ENCODE assay signal across 26 cellular contexts in the genomic region with DNA sequence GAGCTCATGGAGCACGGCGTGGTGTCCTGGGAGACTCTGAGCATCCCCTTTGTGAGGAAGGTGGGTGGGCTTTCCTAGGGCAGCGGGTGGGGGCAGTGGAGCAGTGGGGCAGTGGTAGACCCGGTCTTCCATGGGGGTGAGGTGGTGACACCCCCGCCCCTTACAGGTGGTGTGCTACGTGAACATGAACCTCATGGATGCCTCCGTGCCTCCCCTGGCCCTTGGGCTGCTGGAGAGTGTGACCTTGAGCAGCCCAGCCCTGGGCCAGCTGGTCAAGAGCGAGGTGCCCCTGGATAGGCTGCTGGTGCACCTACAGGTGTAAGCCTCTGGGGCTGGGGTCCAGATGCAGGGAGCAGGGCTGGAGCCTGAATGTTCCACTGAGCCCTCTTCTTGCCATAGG. TPM values are rescaled to one million over a fixed set of nuclear protein-coding genes. Genes with fewer than 3 reads are reported as not detected.
DNase-seq lines count a peak whose midpoint lies in the region; ATAC-seq and TF ChIP-seq lines count a peak whose summit lies in the region.
"Had no signal": no experiment of that assay in that cellular context is flagged by ENCODE, and none has a peak within 500 bp of the region (broad histone marks: within the 10 kb centered on the region; RNA-seq: fewer than 3 reads in every experiment).

No MANE protein-coding gene starts in this region.

- no TSS peak for BruUV-seq in Caco-2 (replicated peaks; lab: Mats Ljungman, UMichigan)

- intact Hi-C loops in Caco-2 (cut with micrococcal nuclease; ENCODE audit: unreplicated experiment), result no loop called here

- H3K27me3 Mint-ChIP-seq in Caco-2 (ENCODE audit: insufficient read depth, unreplicated experiment), result no peaks in the 10 kb centered on the region
- H3K27me3 Mint-ChIP-seq: activated CD4-positive, alpha-beta T cell treated with anti-CD3 and anti-CD28 coated beads, Interleukin-2, amount 10 ng/mL, durations not matched to agents 7 days and 5 days; activated CD8-positive, alpha-beta memory T cell treated with anti-CD3 and anti-CD28 coated beads, Interleukin-2, amount 10 ng/mL, durations not matched to agents 7 days and 5 days; activated naive CD4-positive, alpha-beta T cell treated with anti-CD3 and anti-CD28 coated beads, Interleukin-2, amount 50 U/mL, for 24 hours; stimulated activated memory B cell treated with anti-CD40 and anti-IgM and Interleukin-4, amounts not matched to agents 10 μg/mL and 1 μg/mL and 100 μg/mL, for 72 hours had no signal

- H3K9me3 Mint-ChIP-seq in Caco-2 (ENCODE audit: unreplicated experiment), result no peaks in the 10 kb centered on the region
- H3K9me3 Mint-ChIP-seq: activated CD4-positive, alpha-beta T cell treated with anti-CD3 and anti-CD28 coated beads, Interleukin-2, amount 10 ng/mL, durations not matched to agents 7 days and 5 days; activated naive CD4-positive, alpha-beta T cell treated with anti-CD3 and anti-CD28 coated beads, Interleukin-2, amount 50 U/mL, for 24 hours; activated T-helper 1 cell treated with anti-CD3 and anti-CD28 coated beads, Interleukin-12 subunit alpha, Interleukin-12 subunit beta, Interleukin-2, Interleukin-4 antibody, amounts not matched to agents 30 ng/mL and 10 ng/mL and 1 ng/mL, durations not matched to agents 14 hours and 24 hours and 36 hours; nephron progenitor cell; stimulated activated memory B cell treated with anti-CD40 and anti-IgM and Interleukin-4, amounts not matched to agents 10 μg/mL and 1 μg/mL and 100 μg/mL, for 72 hours had no signal

- peaks cover 7% of the 10 kb centered on the region for H3K36me3 ChIP-seq in Caco-2 (ENCODE audit: control insufficient read depth, insufficient read depth, low read length)

- peaks cover 53% of the 10 kb centered on the region for H3K36me3 Mint-ChIP-seq in Caco-2 (ENCODE audit: insufficient read depth, unreplicated experiment)

- no peaks in the 10 kb centered on the region for H3K27me3 ChIP-seq in Caco-2 (replicated peaks; ENCODE audit: control insufficient read depth, insufficient read depth, low read length)
- H3K27me3 ChIP-seq: left lung, suprapubic skin, vagina had no signal

- peak overlapping the region; percentile 95 for H3K4me3 ChIP-seq in Caco-2 (ENCODE audit: low read depth, low read length)
- H3K4me3 ChIP-seq in LNCaP clone FGC (ENCODE audit: low read depth, low read length), result peak overlapping the region; percentile 76
- peak overlapping the region; percentile 6 for H3K4me3 ChIP-seq in iPS-11a (ENCODE audit: low read depth, low read length)
- H3K4me3 ChIP-seq: mucosa of descending colon, psoas muscle had no signal

- TF ChIP-seq CTCF in Caco-2 (IDR thresholded peaks at IDR 0.05; ENCODE audit: insufficient read depth in 1 of 2, low read depth in 1 of 2, low read length in 1 of 2, severe bottlenecking in 1 of 2, unreplicated experiment in 1 of 2), result no peak
- TF ChIP-seq CTCF in LNCaP clone FGC (IDR thresholded peaks at IDR 0.05; ENCODE audit: control insufficient read depth, extremely low read depth, insufficient read depth), result no peak

- H3K9me3 ChIP-seq in Caco-2, result no peaks in the 10 kb centered on the region
- H3K9me3 ChIP-seq: left lung, mucosa of descending colon, psoas muscle, SK-N-SH, suprapubic skin, vagina had no signal

- CTCF ChIA-PET in Caco-2 (lab: Charles Lee), result interaction anchor here (0.6 kb wide), 3 partner anchors 265 to 1508 kb away, joined by 3 to 5 read pairs (median 3); no protein-coding TSS in a partner anchor

- H3K4me1 Mint-ChIP-seq in Caco-2 (ENCODE audit: low read depth, unreplicated experiment), result peaks cover 23% of the 10 kb centered on the region

- no peak for ATAC-seq in GM21737 (IDR thresholded peaks at IDR 0.05; ENCODE audit: unreplicated experiment)
- ATAC-seq: activated CD8-positive, alpha-beta memory T cell treated with anti-CD3 and anti-CD28 coated beads, Interleukin-2, amount 10 ng/mL, durations not matched to agents 7 days and 5 days had no signal

- peaks cover 27% of the 10 kb centered on the region for H3K4me1 ChIP-seq in Caco-2

- H3K27ac Mint-ChIP-seq in Caco-2 (ENCODE audit: unreplicated experiment), result peak overlapping the region; percentile 50
- H3K27ac Mint-ChIP-seq: activated CD4-positive, alpha-beta T cell treated with anti-CD3 and anti-CD28 coated beads, Interleukin-2, amount 10 ng/mL, durations not matched to agents 7 days and 5 days; activated CD8-positive, alpha-beta memory T cell treated with anti-CD3 and anti-CD28 coated beads, Interleukin-2, amount 10 ng/mL, durations not matched to agents 7 days and 5 days; activated naive CD4-positive, alpha-beta T cell treated with anti-CD3 and anti-CD28 coated beads, Interleukin-2, amount 50 U/mL, for 24 hours; activated T-helper 1 cell treated with anti-CD3 and anti-CD28 coated beads, Interleukin-12 subunit alpha, Interleukin-12 subunit beta, Interleukin-2, Interleukin-4 antibody, amounts not matched to agents 30 ng/mL and 10 ng/mL and 1 ng/mL, durations not matched to agents 14 hours and 24 hours and 36 hours; nephron progenitor cell; stimulated activated memory B cell treated with anti-CD40 and anti-IgM and Interleukin-4, amounts not matched to agents 10 μg/mL and 1 μg/mL and 100 μg/mL, for 72 hours had no signal

- no peak for DNase-seq in Caco-2
- DNase-seq in LNCaP clone FGC (ENCODE audit: low read depth), result no peak
- no peak for DNase-seq in NCI-H187 (lab: John Stamatoyannopoulos, UW)
- no peak for DNase-seq in NCI-H345 (lab: John Stamatoyannopoulos, UW)
- DNase-seq: activated CD4-positive, alpha-beta T cell treated with anti-CD3 and anti-CD28 coated beads, Interleukin-2, amount 10 ng/mL, durations not matched to agents 7 days and 5 days; activated CD8-positive, alpha-beta memory T cell treated with anti-CD3 and anti-CD28 coated beads, Interleukin-2, amount 10 ng/mL, durations not matched to agents 7 days and 5 days; aorta; C1 segment of cervical spinal cord; central memory CD4-positive, alpha-beta T cell; MM.1S; NCI-H1436 treated with DMSO at 0.1 percent for 48 hours; NCI-H2171; NCI-H524 treated with DMSO at 0.1 percent for 48 hours; nephron progenitor cell; psoas muscle; T-helper 2 cell had no signal

- POLR2A ChIA-PET in Caco-2 (lab: Charles Lee), result interaction anchor here (0.9 kb wide), 1 partner anchor 49 kb away, joined by 3 read pairs; no protein-coding TSS in a partner anchor

- peak overlapping the region; percentile 84 for H3K4me3 Mint-ChIP-seq in Caco-2 (ENCODE audit: unreplicated experiment)
- H3K4me3 Mint-ChIP-seq: activated CD4-positive, alpha-beta T cell treated with anti-CD3 and anti-CD28 coated beads, Interleukin-2, amount 10 ng/mL, durations not matched to agents 7 days and 5 days; activated CD8-positive, alpha-beta memory T cell treated with anti-CD3 and anti-CD28 coated beads, Interleukin-2, amount 10 ng/mL, durations not matched to agents 7 days and 5 days; activated naive CD4-positive, alpha-beta T cell treated with anti-CD3 and anti-CD28 coated beads, Interleukin-2, amount 50 U/mL, for 24 hours; activated T-helper 1 cell treated with anti-CD3 and anti-CD28 coated beads, Interleukin-12 subunit alpha, Interleukin-12 subunit beta, Interleukin-2, Interleukin-4 antibody, amounts not matched to agents 30 ng/mL and 10 ng/mL and 1 ng/mL, durations not matched to agents 14 hours and 24 hours and 36 hours; nephron progenitor cell had no signal

RNA-seq across cellular contexts. Expression of a gene that starts 1.6 kb away (rescaled TPM):
- 27.8 and 28.7 TPM in 2 replicates for total RNA-seq in Caco-2 (2022)

RNA-seq across cellular contexts. Expression of a gene that starts 8.5 kb away (rescaled TPM):
- 113 and 115 TPM in 2 replicates for total RNA-seq in Caco-2 (2022)

RNA-seq across cellular contexts. Expression of a gene that starts 10.6 kb away (rescaled TPM):
- total RNA-seq in Caco-2 (2022), result 0.61 and 0.72 TPM in 2 replicates
- total RNA-seq: activated CD4-positive, alpha-beta T cell treated with anti-CD3 and anti-CD28 coated beads, Interleukin-2, amount 10 ng/mL, durations not matched to agents 7 days and 5 days; activated CD8-positive, alpha-beta memory T cell treated with anti-CD3 and anti-CD28 coated beads, Interleukin-2, amount 10 ng/mL, durations not matched to agents 7 days and 5 days had no signal

RNA-seq across cellular contexts. Expression of a gene that starts 16.7 kb away (rescaled TPM):
- total RNA-seq in Caco-2 (2022), result 22.2 and 28.6 TPM in 2 replicates

RNA-seq across cellular contexts. Expression of a gene that starts 26.4 kb away (rescaled TPM):
- total RNA-seq in Caco-2 (2022), result 63.8 and 69.7 TPM in 2 replicates

Comparison
In these comparisons a context has a peak if more than half of its experiments do, and no peak if none do; other contexts are left out.
1. H3K4me3 ChIP-seq: peak in every context shown above with its lines; median percentile 95 in Caco-2; 76 in LNCaP clone FGC; 6 in iPS-11a.